ENCODE assay signal across 14 cellular contexts in the genomic region with DNA sequence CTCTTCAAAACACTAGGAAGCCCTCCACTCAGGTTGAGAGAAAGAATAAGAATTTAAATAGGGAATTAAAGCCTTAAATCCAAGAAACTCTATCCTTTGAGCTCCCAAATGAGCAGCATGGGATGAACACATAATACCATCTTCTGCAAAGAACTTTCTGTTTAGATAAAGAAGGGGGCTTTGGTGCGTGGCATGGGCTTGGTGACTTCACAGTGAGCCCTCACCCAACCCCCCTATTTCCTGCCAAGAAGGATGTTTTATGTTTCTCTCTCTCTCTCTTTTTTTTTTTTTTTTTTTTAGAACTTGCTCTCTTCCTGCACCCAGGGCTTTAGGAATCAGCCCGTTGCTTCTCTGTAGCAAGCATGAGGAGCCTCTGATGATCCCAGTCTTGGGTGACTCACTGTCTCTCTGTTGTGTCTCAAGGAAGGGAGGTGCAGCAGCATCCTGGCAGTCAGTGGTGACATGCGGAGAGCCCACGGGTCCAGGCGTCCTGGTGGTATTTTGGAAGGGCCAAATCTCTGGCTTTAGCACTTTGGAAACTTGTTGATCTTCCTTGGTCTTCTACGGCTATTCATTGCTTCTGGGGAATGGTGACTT. TPM values are rescaled to one million over a fixed set of nuclear protein-coding genes. Genes with fewer than 3 reads are reported as not detected.
DNase-seq lines count a peak whose midpoint lies in the region; ATAC-seq lines count a peak whose summit lies in the region.
"Had no signal": no experiment of that assay in that cellular context is flagged by ENCODE, and none has a peak within 500 bp of the region (broad histone marks: within the 10 kb centered on the region; RNA-seq: fewer than 3 reads in every experiment).

No MANE protein-coding gene starts in this region.

- H2AFZ ChIP-seq in GM23248 = no peak overlapping the region

- DNase-seq in GM23248 = peak; percentile 85
- no peak for DNase-seq in activated naive CD4-positive, alpha-beta T cell treated with anti-CD3 and anti-CD28 coated beads, Interleukin-2, amount 50 U/mL, for 72 hours (ENCODE audit: low spot score in 2 of 2)
- peak; percentile 81 for DNase-seq in left kidney (ENCODE audit: low read depth, low spot score)
- no peak for DNase-seq in NCI-H2196 (lab: John Stamatoyannopoulos, UW; ENCODE audit: unreplicated experiment)
- DNase-seq in cardiac septum (ENCODE audit: low spot score) = no peak
- no peak for DNase-seq in HUDEP-2 (lab: John Stamatoyannopoulos, UW; ENCODE audit: unreplicated experiment in 76 of 76)
- DNase-seq in left ventricle myocardium superior = no peak
- DNase-seq: activated CD4-positive, alpha-beta T cell treated with anti-CD3 and anti-CD28 coated beads for 1 hour; DMS 273 treated with DMSO at 0.1 percent for 48 hours; erythroblast; NCI-H524 treated with DMSO at 0.1 percent for 48 hours had no signal

- intact Hi-C loops in cardiac septum (cut with DNase I) = no loop called here
- intact Hi-C loops in left ventricle myocardium superior (cut with micrococcal nuclease) = no loop called here

- in situ Hi-C loops in GM23248 (cut with MboI) = no loop called here

- H3F3A ChIP-seq in GM23248 (ENCODE audit: insufficient read depth) = peaks cover 5% of the 10 kb centered on the region; the same call in 1 of the 2 replicates

- peaks cover 44 to 74% (median 63%) of the 10 kb centered on the region in 10 experiments for H3K4me1 ChIP-seq in BLaER1 treated with 17β-estradiol and CSF1 and Interleukin-3, amounts not matched to agents 10 nM and 100 nM
- peaks cover 17% of the 10 kb centered on the region for H3K4me1 ChIP-seq in GM23248 (ENCODE audit: insufficient read depth)

- peaks cover under 1 to 14% of the 10 kb centered on the region in 2 donors for H3K36me3 Mint-ChIP-seq in activated naive CD4-positive, alpha-beta T cell treated with anti-CD3 and anti-CD28 coated beads, Interleukin-2, amount 50 U/mL, for 72 hours

- no peaks in the 10 kb centered on the region for H3K9me2 ChIP-seq in GM23248 (ENCODE audit: insufficient read depth)

- peak; percentile 32 to 34 for ATAC-seq in activated naive CD4-positive, alpha-beta T cell treated with anti-CD3 and anti-CD28 coated beads, Interleukin-2, amount 50 U/mL, for 72 hours
- no peak for ATAC-seq in left ventricle myocardium superior

- H4K20me1 ChIP-seq in BLaER1 treated with 17β-estradiol and CSF1 and Interleukin-3, amounts not matched to agents 10 nM and 100 nM = peaks cover 0 to 45% (median 16%) of the 10 kb centered on the region in 11 experiments; a peak in 15 of 22 replicates
- H4K20me1 ChIP-seq in GM23248 (ENCODE audit: insufficient read depth) = no peaks in the 10 kb centered on the region

- H3K9ac ChIP-seq in BLaER1 treated with 17β-estradiol and CSF1 and Interleukin-3, amounts not matched to agents 10 nM and 100 nM = peak overlapping the region in 2 of 11 experiments; percentile 24 to 27; a peak in 3 of 22 replicates
- H3K9ac ChIP-seq in GM23248 = no peak overlapping the region

- no peaks in the 10 kb centered on the region for H3K9me3 ChIP-seq in BLaER1 treated with 17β-estradiol and CSF1 and Interleukin-3, amounts not matched to agents 10 nM and 100 nM (replicated peaks in 1 of 11)
- no peaks in the 10 kb centered on the region for H3K9me3 ChIP-seq in GM23248 (ENCODE audit: low read depth)
- H3K9me3 ChIP-seq: vagina had no signal

- H3K27ac Mint-ChIP-seq in activated naive CD4-positive, alpha-beta T cell treated with anti-CD3 and anti-CD28 coated beads, Interleukin-2, amount 50 U/mL, for 72 hours = peak overlapping the region; percentile 19 to 93

- no peak overlapping the region for H3K4me3 ChIP-seq in BLaER1 treated with 17β-estradiol and CSF1 and Interleukin-3, amounts not matched to agents 10 nM and 100 nM
- no peak overlapping the region for H3K4me3 ChIP-seq in GM23248
- H3K4me3 ChIP-seq: vagina had no signal

- no peaks in the 10 kb centered on the region for H3K9me3 Mint-ChIP-seq in activated naive CD4-positive, alpha-beta T cell treated with anti-CD3 and anti-CD28 coated beads, Interleukin-2, amount 50 U/mL, for 72 hours

- peak overlapping the region in 8 of 11 experiments; percentile 3 to 52 (median 33); a peak in 11 of 22 replicates for H3K27ac ChIP-seq in BLaER1 treated with 17β-estradiol and CSF1 and Interleukin-3, amounts not matched to agents 10 nM and 100 nM
- peak overlapping the region; percentile 27 for H3K27ac ChIP-seq in GM23248
- H3K27ac ChIP-seq: vagina had no signal

- no peaks in the 10 kb centered on the region for H3K79me2 ChIP-seq in GM23248 (ENCODE audit: insufficient read depth)

- peaks cover 35 to 89% (median 53%) of the 10 kb centered on the region in 11 experiments for H3K36me3 ChIP-seq in BLaER1 treated with 17β-estradiol and CSF1 and Interleukin-3, amounts not matched to agents 10 nM and 100 nM
- H3K36me3 ChIP-seq in GM23248 (ENCODE audit: low read depth) = no peaks in the 10 kb centered on the region; the same call in 1 of the 2 replicates

- peak overlapping the region; percentile 23 to 84 (median 68); a peak in 21 of 22 replicates for H3K4me2 ChIP-seq in BLaER1 treated with 17β-estradiol and CSF1 and Interleukin-3, amounts not matched to agents 10 nM and 100 nM
- no peak overlapping the region for H3K4me2 ChIP-seq in GM23248 (ENCODE audit: unreplicated experiment)

- H3K27me3 ChIP-seq in BLaER1 treated with 17β-estradiol and CSF1 and Interleukin-3, amounts not matched to agents 10 nM and 100 nM = no peaks in the 10 kb centered on the region
- no peaks in the 10 kb centered on the region for H3K27me3 ChIP-seq in GM23248 (replicated peaks; ENCODE audit: insufficient read depth)
- H3K27me3 ChIP-seq: vagina had no signal

- 37% methylated on average over 6 of the region's 6 CpGs for WGBS in GM23248 (ENCODE audit: low coverage in 1 of 2, low lambda C conversion rate in 2 of 2, missing lambda C conversion rate in 2 of 2), 2 experiments

RNA-seq across cellular contexts. Expression of a gene that starts 49.1 kb away (rescaled TPM):
- 0.97 TPM in 1 of 2 replicates, not detected in the other for total RNA-seq in GM23248 (2014; rRNA removed; shearing (Covaris generic))
- 0.93 TPM in 1 of 2 replicates, not detected in the other for polyA plus RNA-seq in GM23248 (2016; fragmentation: Nextera tagmentation; extraction: Ambion mirVana)
- total RNA-seq in activated naive CD4-positive, alpha-beta T cell treated with anti-CD3 and anti-CD28 coated beads, Interleukin-2, amount 50 U/mL, for 72 hours = not detected
- not detected for total RNA-seq in cardiac septum
- not detected for total RNA-seq in left ventricle myocardium superior
- total RNA-seq: myocyte, vagina had no signal

Comparison
In these comparisons a context has a peak if more than half of its experiments do, and no peak if none do; other contexts are left out.
1. DNase-seq: peak in GM23248 (single experiment) and left kidney (single experiment); none in activated naive CD4-positive, alpha-beta T cell treated with anti-CD3 and anti-CD28 coated beads, Interleukin-2, amount 50 U/mL, for 72 hours (0 of 2), NCI-H2196 (single experiment), cardiac septum (single experiment), HUDEP-2 (0 of 76) and left ventricle myocardium superior (single experiment).